Comparison of ENCODE assay signal across 32 cellular contexts in the genomic region with DNA sequence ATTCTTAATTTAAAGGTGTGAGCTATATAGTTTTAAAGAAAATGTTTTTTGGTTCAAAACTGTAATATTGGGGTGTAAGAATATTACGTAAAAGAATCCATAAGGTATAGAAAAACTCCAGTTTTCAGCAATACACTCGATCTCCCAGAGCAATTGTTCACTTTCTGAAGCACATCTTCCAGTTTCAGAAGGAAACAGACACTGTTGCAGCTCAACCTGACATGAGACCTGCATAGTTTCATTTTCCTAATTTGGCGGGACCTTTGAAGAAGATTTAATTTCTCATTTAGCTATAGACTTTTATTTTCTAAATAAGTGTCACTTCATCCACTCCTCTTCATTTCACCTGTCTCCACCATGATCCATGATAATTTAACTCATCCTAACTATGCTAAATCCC.
"Had no signal": no experiment of that assay in that cellular context is flagged by ENCODE, and none has a peak within 500 bp of the region (broad histone marks: within the 10 kb centered on the region; RNA-seq: fewer than 3 reads in every experiment).

No MANE protein-coding gene starts in this region.

- H3K4me3 Mint-ChIP-seq: activated CD4-positive, alpha-beta T cell treated with anti-CD3 and anti-CD28 coated beads, Interleukin-2, amount 10 ng/mL, durations not matched to agents 7 days and 5 days; activated CD8-positive, alpha-beta T cell treated with anti-CD3 and anti-CD28 coated beads for 36 hours; activated naive CD4-positive, alpha-beta T cell treated with anti-CD3 and anti-CD28 coated beads for 36 hours; activated naive CD4-positive, alpha-beta T cell treated with anti-CD3 and anti-CD28 coated beads, Interleukin-2, amount 50 U/mL, for 24 hours; activated naive CD8-positive, alpha-beta T cell treated with anti-CD3 and anti-CD28 coated beads for 36 hours; activated naive CD8-positive, alpha-beta T cell treated with anti-CD3 and anti-CD28 coated beads, Interleukin-2, amount 50 U/mL, for 24 hours; activated T-cell treated with anti-CD3 and anti-CD28 coated beads, Interleukin-2, amount 50 U/mL, for 4 hours; activated T-helper 17 cell treated with anti-CD3 and anti-CD28 coated beads, Interleukin-2, amount 50 U/mL, for 72 hours; effector memory CD8-positive, alpha-beta T cell; WTC11 had no signal

- DNase-seq: activated CD4-positive, alpha-beta T cell treated with anti-CD3 and anti-CD28 coated beads for 1 hour; activated CD4-positive, alpha-beta T cell treated with anti-CD3 and anti-CD28 coated beads for 4 hours; activated CD4-positive, alpha-beta T cell treated with anti-CD3 and anti-CD28 coated beads, Interleukin-2, amount 10 ng/mL, durations not matched to agents 7 days and 5 days; activated CD4-positive, alpha-beta T cell treated with anti-CD3 and anti-CD28 coated beads, Interleukin-2, amount 50 U/mL, for 4 hours; activated CD8-positive, alpha-beta memory T cell treated with anti-CD3 and anti-CD28 coated beads for 24 hours; activated CD8-positive, alpha-beta T cell treated with anti-CD3 and anti-CD28 coated beads for 36 hours; activated effector memory CD4-positive, alpha-beta T cell treated with Interleukin-2 at 50 U/mL for 16 hours; activated naive CD4-positive, alpha-beta T cell treated with anti-CD3 and anti-CD28 coated beads for 36 hours; activated naive CD8-positive, alpha-beta T cell treated with anti-CD3 and anti-CD28 coated beads for 36 hours; activated naive CD8-positive, alpha-beta T cell treated with anti-CD3 and anti-CD28 coated beads, Interleukin-2, amount 50 U/mL, for 24 hours; activated T-cell treated with anti-CD3 and anti-CD28 coated beads, Interleukin-2, amount 50 U/mL, for 4 hours; adrenal gland; amygdala; aorta; body of pancreas; caudate nucleus; cortex of kidney; dermis blood vessel endothelial cell; effector CD4-positive, alpha-beta T cell; effector memory CD8-positive, alpha-beta T cell; erythroblast; foreskin keratinocyte; gastrocnemius medialis; heart right ventricle; T-helper 2 cell had no signal

- H3K9me3 ChIP-seq: body of pancreas, esophagus muscularis mucosa, gastrocnemius medialis had no signal

- H3K27me3 Mint-ChIP-seq: activated CD4-positive, alpha-beta T cell treated with anti-CD3 and anti-CD28 coated beads, Interleukin-2, amount 10 ng/mL, durations not matched to agents 7 days and 5 days; activated CD8-positive, alpha-beta T cell treated with anti-CD3 and anti-CD28 coated beads for 36 hours; activated naive CD4-positive, alpha-beta T cell treated with anti-CD3 and anti-CD28 coated beads, Interleukin-2, amount 50 U/mL, for 24 hours; activated naive CD8-positive, alpha-beta T cell treated with anti-CD3 and anti-CD28 coated beads for 36 hours; activated naive CD8-positive, alpha-beta T cell treated with anti-CD3 and anti-CD28 coated beads, Interleukin-2, amount 50 U/mL, for 24 hours; activated T-helper 17 cell treated with anti-CD3 and anti-CD28 coated beads, Interleukin-2, amount 50 U/mL, for 72 hours; effector memory CD8-positive, alpha-beta T cell had no signal

- ATAC-seq: activated CD8-positive, alpha-beta T cell treated with anti-CD3 and anti-CD28 coated beads for 36 hours; activated naive CD8-positive, alpha-beta T cell treated with anti-CD3 and anti-CD28 coated beads, Interleukin-2, amount 50 U/mL, for 24 hours; activated T-cell treated with anti-CD3 and anti-CD28 coated beads, Interleukin-2, amount 50 U/mL, for 4 hours; activated T-helper 17 cell treated with anti-CD3 and anti-CD28 coated beads, Interleukin-2, amount 50 U/mL, for 72 hours; body of pancreas; effector memory CD8-positive, alpha-beta T cell; foreskin keratinocyte; gastrocnemius medialis; heart right ventricle; WTC11 had no signal

- H3K4me1 ChIP-seq: adrenal gland, body of pancreas, esophagus muscularis mucosa, gastrocnemius medialis had no signal

- H3K36me3 ChIP-seq: adrenal gland, esophagus muscularis mucosa, gastrocnemius medialis, heart right ventricle had no signal

- H3K27ac Mint-ChIP-seq: activated CD4-positive, alpha-beta T cell treated with anti-CD3 and anti-CD28 coated beads, Interleukin-2, amount 10 ng/mL, durations not matched to agents 7 days and 5 days; activated CD8-positive, alpha-beta T cell treated with anti-CD3 and anti-CD28 coated beads for 36 hours; activated naive CD4-positive, alpha-beta T cell treated with anti-CD3 and anti-CD28 coated beads for 36 hours; activated naive CD4-positive, alpha-beta T cell treated with anti-CD3 and anti-CD28 coated beads, Interleukin-2, amount 50 U/mL, for 24 hours; activated naive CD8-positive, alpha-beta T cell treated with anti-CD3 and anti-CD28 coated beads for 36 hours; activated naive CD8-positive, alpha-beta T cell treated with anti-CD3 and anti-CD28 coated beads, Interleukin-2, amount 50 U/mL, for 24 hours; activated T-helper 17 cell treated with anti-CD3 and anti-CD28 coated beads, Interleukin-2, amount 50 U/mL, for 72 hours; effector memory CD8-positive, alpha-beta T cell; WTC11 had no signal

- H3K36me3 Mint-ChIP-seq: activated naive CD4-positive, alpha-beta T cell treated with anti-CD3 and anti-CD28 coated beads, Interleukin-2, amount 50 U/mL, for 24 hours; activated naive CD8-positive, alpha-beta T cell treated with anti-CD3 and anti-CD28 coated beads for 36 hours had no signal

- H3K27me3 ChIP-seq: adrenal gland, body of pancreas, esophagus muscularis mucosa, foreskin keratinocyte, gastrocnemius medialis, heart right ventricle had no signal

- H3K4me3 ChIP-seq: adrenal gland, body of pancreas, esophagus muscularis mucosa, gastrocnemius medialis, heart right ventricle had no signal

- H3K27ac ChIP-seq: adrenal gland, body of pancreas, esophagus muscularis mucosa, foreskin keratinocyte, gastrocnemius medialis, heart right ventricle, VCaP had no signal

- FAIRE-seq: colon, TTC549 had no signal

- H3K4me1 Mint-ChIP-seq: activated CD4-positive, alpha-beta T cell treated with anti-CD3 and anti-CD28 coated beads, Interleukin-2, amount 10 ng/mL, durations not matched to agents 7 days and 5 days; activated naive CD4-positive, alpha-beta T cell treated with anti-CD3 and anti-CD28 coated beads, Interleukin-2, amount 50 U/mL, for 24 hours; activated naive CD8-positive, alpha-beta T cell treated with anti-CD3 and anti-CD28 coated beads for 36 hours; activated naive CD8-positive, alpha-beta T cell treated with anti-CD3 and anti-CD28 coated beads, Interleukin-2, amount 50 U/mL, for 24 hours; activated T-helper 17 cell treated with anti-CD3 and anti-CD28 coated beads, Interleukin-2, amount 50 U/mL, for 72 hours; WTC11 had no signal
